ENCODE assay signal across 8 cellular contexts in genomic region chr10:46028584-46029570, GRCh38. TPM values are rescaled to one million over a fixed set of nuclear protein-coding genes. Genes with fewer than 3 reads are reported as not detected.
DNase-seq lines count a peak whose midpoint lies in the region; ATAC-seq and TF ChIP-seq lines count a peak whose summit lies in the region.

No MANE protein-coding gene starts in this region.

- H3K4me3 Mint-ChIP-seq in WTC11 = peak overlapping the region; percentile 89

- H3K4me1 Mint-ChIP-seq in WTC11 = peaks cover 26% of the 10 kb centered on the region

- H3K27me3 ChIP-seq in neutrophil = no peaks in the 10 kb centered on the region

- no peaks in the 10 kb centered on the region for H3K9me3 ChIP-seq in neutrophil

- H3K27ac ChIP-seq in neutrophil = peak overlapping the region; percentile 94

- no peaks in the 10 kb centered on the region for H3K36me3 Mint-ChIP-seq in WTC11

- DNase-seq in stimulated activated CD4-positive, alpha-beta T cell treated with anti-CD3 and anti-CD28 coated beads, Interleukin-1b, Interleukin-23, amount 100 ng/mL, for 48 hours = peak; percentile 12
- DNase-seq in stimulated activated CD4-positive, alpha-beta T cell treated with anti-CD3 and anti-CD28 coated beads, Interleukin-4, amount 100 ng/mL, for 1 hour = no peak
- DNase-seq in HEK293T (ENCODE audit: extremely low spot score) (peak; percentile 56), NCI-H146 treated with DMSO at 0.1 percent for 48 hours (lab: John Stamatoyannopoulos, UW; ENCODE audit: unreplicated experiment) (peak; percentile 27), WTC11 (ENCODE audit: low spot score) (no peak), fibroblast of mammary gland (ENCODE audit: low read depth) (peak; percentile 80)

- H3K4me3 ChIP-seq in fibroblast of mammary gland (ENCODE audit: control insufficient read depth, low read depth, low read length) = peak overlapping the region; percentile 87
- H3K4me3 ChIP-seq in neutrophil (ENCODE audit: low read depth in 1 of 2, low read length in 1 of 2) = peak overlapping the region; percentile 92 to 96

- CTCF ChIA-PET in HEK293T (lab: Yijun Ruan, JAX) (interaction anchor here (0.6 to 1.0 kb wide), 4 partner anchors 11 to 255 kb away, joined by 3 to 4 read pairs (median 3); no protein-coding TSS in a partner anchor), WTC11 (lab: Charles Lee) (interaction anchor here (0.5 to 1.7 kb wide), 7 partner anchors 9 to 939 kb away, joined by 3 to 9 read pairs (median 4); no protein-coding TSS in a partner anchor)

- H3K27ac Mint-ChIP-seq in WTC11 = no peak overlapping the region

- peaks cover 67 to 83% of the 10 kb centered on the region in 2 experiments for H3K4me1 ChIP-seq in neutrophil (ENCODE audit: control insufficient read depth in 1 of 2, insufficient read depth in 1 of 2, low read depth in 1 of 2, low read length in 1 of 2)

- H3K9me3 Mint-ChIP-seq in WTC11 = no peaks in the 10 kb centered on the region

- H3K27me3 Mint-ChIP-seq in WTC11 (ENCODE audit: low read depth) = no peaks in the 10 kb centered on the region

- POLR2A ChIA-PET in HEK293T (lab: Yijun Ruan, JAX) = no interaction called here
- POLR2A ChIA-PET in WTC11 (lab: Charles Lee) = no interaction called here

- ATAC-seq in WTC11 (peak; percentile 11), HG02884 (IDR thresholded peaks at IDR 0.05; ENCODE audit: unreplicated experiment) (no peak)

- TF ChIP-seq CTCF in WTC11 (IDR thresholded peaks at IDR 0.05) = no peak; the same call in 1 of the 2 replicates
- peak; percentile 77 for TF ChIP-seq CTCF in fibroblast of mammary gland (conservative IDR thresholded peaks at IDR 0.05; ENCODE audit: control insufficient read depth, insufficient read depth, low read depth, low read length)
- TF ChIP-seq CTCF in neutrophil (IDR thresholded peaks at IDR 0.05) = peak; percentile 70

- peaks cover 13% of the 10 kb centered on the region for H3K36me3 ChIP-seq in neutrophil

TF ChIP-seq in HEK293T, 16 proteins besides CTCF, POLR2A, EP300 and RAD21:
- TF ChIP-seq BHLHE40 (IDR thresholded peaks at IDR 0.05; ENCODE audit: borderline replicate concordance) (no peak), ARNT (IDR thresholded peaks at IDR 0.05) (no peak), PKNOX1 (IDR thresholded peaks at IDR 0.05) (0 out of 2 replicates have a peak, but pooled peaks have one; percentile 23)
TF ChIP-seq in HEK293T: peak in this region for 1.

TF ChIP-seq in WTC11, 78 proteins besides CTCF, POLR2A, EP300 and RAD21:
- no peak for TF ChIP-seq ZBTB21 (CRISPR knock-in tag; IDR thresholded peaks at IDR 0.05; ENCODE audit: borderline replicate concordance)
- TF ChIP-seq ZBTB43 (CRISPR knock-in tag; IDR thresholded peaks at IDR 0.05) = no peak
- no peak for TF ChIP-seq KAT7 (CRISPR knock-in tag; IDR thresholded peaks at IDR 0.05; ENCODE audit: borderline replicate concordance)
- no peak for TF ChIP-seq ZNF532 (CRISPR knock-in tag; IDR thresholded peaks at IDR 0.05; ENCODE audit: borderline replicate concordance)
- TF ChIP-seq CREB1 (CRISPR knock-in tag; IDR thresholded peaks at IDR 0.05) = no peak
- TF ChIP-seq NR1H2 (CRISPR knock-in tag; IDR thresholded peaks at IDR 0.05) = no peak
TF ChIP-seq in WTC11: peak in this region for 0.

RNA-seq across cellular contexts. Expression of gene NCOA4, which starts 1.5 kb away (rescaled TPM):
- 64.6 to 69.4 TPM (median 64.7 TPM) in 3 replicates for total RNA-seq in WTC11 (2021)

RNA-seq across cellular contexts. Expression of gene MSMB, which starts 17.2 kb away (rescaled TPM):
- total RNA-seq in WTC11 (2021) = not detected in 3 replicates

RNA-seq across cellular contexts. Expression of gene TIMM23, which starts 56.6 kb away (rescaled TPM):
- total RNA-seq in WTC11 (2021) = 84.8 to 99.0 TPM (median 86.8 TPM) in 3 replicates

Comparison
In these comparisons a context has a peak if more than half of its experiments do, and no peak if none do; other contexts are left out.
1. DNase-seq: peak in stimulated activated CD4-positive, alpha-beta T cell treated with anti-CD3 and anti-CD28 coated beads, Interleukin-1b, Interleukin-23, amount 100 ng/mL, for 48 hours (single experiment), HEK293T (single experiment), NCI-H146 treated with DMSO at 0.1 percent for 48 hours (single experiment) and fibroblast of mammary gland (single experiment); none in stimulated activated CD4-positive, alpha-beta T cell treated with anti-CD3 and anti-CD28 coated beads, Interleukin-4, amount 100 ng/mL, for 1 hour (single experiment) and WTC11 (single experiment).